Comparison of ENCODE assay signal across 12 cellular contexts in genomic region chr1:246587606-246588005, GRCh38. TPM values are rescaled to one million over a fixed set of nuclear protein-coding genes. Genes with fewer than 3 reads are reported as not detected.
DNase-seq lines count a peak whose midpoint lies in the region; ATAC-seq and TF ChIP-seq lines count a peak whose summit lies in the region.
"Had no signal": no experiment of that assay in that cellular context is flagged by ENCODE, and none has a peak within 500 bp of the region (broad histone marks: within the 10 kb centered on the region; RNA-seq: fewer than 3 reads in every experiment).

No MANE protein-coding gene starts in this region.

- H3K36me3 ChIP-seq in SJSA1 (peaks cover 18% of the 10 kb centered on the region), rectal smooth muscle tissue (ENCODE audit: control insufficient read depth, insufficient read depth, low read length) (no peaks in the 10 kb centered on the region)

- no peak overlapping the region for H3K9ac ChIP-seq in rectal smooth muscle tissue (ENCODE audit: low read length)

- H3K4me1 ChIP-seq in SJSA1 (replicated peaks) = peaks cover 43% of the 10 kb centered on the region
- peaks cover 24% of the 10 kb centered on the region for H3K4me1 ChIP-seq in rectal smooth muscle tissue (ENCODE audit: control insufficient read depth, insufficient read depth, low read length)

- ATAC-seq in GM19395 (IDR thresholded peaks at IDR 0.05; ENCODE audit: unreplicated experiment) (no peak), HG02870 (IDR thresholded peaks at IDR 0.05; ENCODE audit: unreplicated experiment) (no peak)
- ATAC-seq: effector memory CD8-positive, alpha-beta T cell had no signal

- DNase-seq in GM03348 (ENCODE audit: low spot score) = peak; percentile 47
- DNase-seq in SJSA1 (ENCODE audit: low read depth in 1 of 2, low spot score in 2 of 2) = peak in 1 of 2 experiments; percentile 73
- peak; percentile 74 for DNase-seq in fibroblast of mammary gland (ENCODE audit: low read depth)
- DNase-seq in NCI-H510A (lab: John Stamatoyannopoulos, UW) = no peak
- no peak for DNase-seq in activated effector memory CD4-positive, alpha-beta T cell treated with Interleukin-2 at 50 U/mL for 16 hours
- DNase-seq: effector memory CD8-positive, alpha-beta T cell; NCI-H345; nucleus accumbens; WERI-Rb-1 had no signal

- H3K4me3 ChIP-seq in SJSA1 (no peak overlapping the region), fibroblast of mammary gland (ENCODE audit: control insufficient read depth, low read depth, low read length) (no peak overlapping the region), rectal smooth muscle tissue (ENCODE audit: low read length) (no peak overlapping the region)

- peak overlapping the region; percentile 58 for H3K27ac ChIP-seq in SJSA1
- peak overlapping the region; percentile 57 for H3K27ac ChIP-seq in rectal smooth muscle tissue (ENCODE audit: low read depth, low read length)
- H3K27ac ChIP-seq: WERI-Rb-1 had no signal

- TF ChIP-seq CTCF in fibroblast of mammary gland (conservative IDR thresholded peaks at IDR 0.05; ENCODE audit: control insufficient read depth, insufficient read depth, low read depth, low read length) = no peak

- no peaks in the 10 kb centered on the region for H3K27me3 ChIP-seq in SJSA1 (replicated peaks)
- no peaks in the 10 kb centered on the region for H3K27me3 ChIP-seq in rectal smooth muscle tissue (ENCODE audit: control insufficient read depth, insufficient read depth, low read length)

- H3K9me3 ChIP-seq in SJSA1 (replicated peaks) = no peaks in the 10 kb centered on the region

RNA-seq across cellular contexts. Expression of gene CNST, which starts 21.4 kb away (rescaled TPM):
- total RNA-seq in SJSA1 (2014; rRNA removed; shearing (Covaris generic)) = 19.0 and 21.1 TPM in 2 replicates

RNA-seq across cellular contexts. Expression of gene TFB2M, which starts 21.5 kb away (rescaled TPM):
- 21.1 and 31.6 TPM in 2 replicates for total RNA-seq in SJSA1 (2014; rRNA removed; shearing (Covaris generic))

Comparison
In these comparisons a context has a peak if more than half of its experiments do, and no peak if none do; other contexts are left out.
1. DNase-seq: peak in GM03348 (single experiment) and fibroblast of mammary gland (single experiment); none in NCI-H510A (single experiment) and activated effector memory CD4-positive, alpha-beta T cell treated with Interleukin-2 at 50 U/mL for 16 hours (single experiment).